17 cellular contexts compared by ENCODE assay signal in the genomic region with DNA sequence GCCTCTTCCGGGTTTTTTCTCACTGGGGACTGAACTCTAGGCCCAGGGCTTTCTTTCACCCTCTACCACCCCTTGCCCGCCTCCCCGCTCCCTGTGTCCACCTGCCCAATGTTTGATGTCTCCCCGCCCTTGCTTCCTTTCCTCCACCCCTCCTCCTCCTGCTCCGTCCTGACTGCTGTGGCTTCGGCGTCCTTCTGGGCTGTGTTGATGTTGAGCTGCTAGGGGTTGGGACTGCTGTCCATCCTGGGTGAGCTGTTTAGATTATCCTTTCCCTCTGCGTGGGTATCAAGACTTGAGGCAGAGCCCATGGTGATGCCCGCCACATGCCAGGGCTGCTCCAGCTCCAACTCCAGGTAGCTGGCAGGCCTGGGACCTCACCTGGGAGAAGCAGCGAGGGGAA.
DNase-seq lines count a peak whose midpoint lies in the region; ATAC-seq and TF ChIP-seq lines count a peak whose summit lies in the region.
"Had no signal": no experiment of that assay in that cellular context is flagged by ENCODE, and none has a peak within 500 bp of the region (broad histone marks: within the 10 kb centered on the region; RNA-seq: fewer than 3 reads in every experiment).

No MANE protein-coding gene starts in this region.

- CTCF ChIA-PET in PC-3 (lab: Charles Lee): no interaction called here

- no TSS peak for BruUV-seq in PC-3 (replicated peaks; lab: Mats Ljungman, UMichigan)

- TF ChIP-seq CTCF in right atrium auricular region (IDR thresholded peaks at IDR 0.05): no peak
- no peak for TF ChIP-seq CTCF in OCI-LY3 (IDR thresholded peaks at IDR 0.05; ENCODE audit: low read depth, low read length)
- no peak for TF ChIP-seq CTCF in nephron (IDR thresholded peaks at IDR 0.05; ENCODE audit: unreplicated experiment in 3 of 3)
- TF ChIP-seq CTCF in type B pancreatic cell (conservative IDR thresholded peaks at IDR 0.05): no peak
- no peak for TF ChIP-seq CTCF in PC-3 (conservative IDR thresholded peaks at IDR 0.05; ENCODE audit: low read depth, low read length)

- no peak for DNase-seq in right atrium auricular region (ENCODE audit: low spot score)
- DNase-seq in left ventricle myocardium superior: no peak
- DNase-seq in type B pancreatic cell (ENCODE audit: extremely low spot score, unreplicated experiment): no peak
- no peak for DNase-seq in NCI-H345 treated with DMSO at 0.1 percent for 48 hours (lab: John Stamatoyannopoulos, UW; ENCODE audit: unreplicated experiment)
- no peak for DNase-seq in PC-3
- no peak for DNase-seq in NCI-H1048 (lab: John Stamatoyannopoulos, UW)
- DNase-seq: Caco-2; CD4-positive, CD25-positive, alpha-beta regulatory T cell; NCI-H187 treated with DMSO at 0.1 percent for 48 hours; NCI-H446; NCI-H69; SHP77 treated with DMSO at 0.1 percent for 48 hours had no signal

- no peak overlapping the region for H3K4me3 ChIP-seq in right atrium auricular region
- no peak overlapping the region for H3K4me3 ChIP-seq in OCI-LY3 (ENCODE audit: low read length)
- no peak overlapping the region for H3K4me3 ChIP-seq in PC-3 (ENCODE audit: low read length)
- H3K4me3 ChIP-seq: HAP-1 had no signal

- POLR2A ChIA-PET in PC-3 (lab: Charles Lee; ENCODE audit: unreplicated experiment): no interaction called here

- H3K27me3 Mint-ChIP-seq in nephron (ENCODE audit: low read depth) (peaks cover 20% of the 10 kb centered on the region), type B pancreatic cell (no peaks in the 10 kb centered on the region)
- H3K27me3 Mint-ChIP-seq: CD4-positive, CD25-positive, alpha-beta regulatory T cell; IgD-negative memory B cell had no signal

- H3K4me2 ChIP-seq in OCI-LY3 (ENCODE audit: low read length): no peak overlapping the region
- no peak overlapping the region for H3K4me2 ChIP-seq in PC-3 (ENCODE audit: low read length)

- H3K9ac ChIP-seq in OCI-LY3 (ENCODE audit: low read length) (no peak overlapping the region), PC-3 (ENCODE audit: low read length) (no peak overlapping the region)

- ATAC-seq in left ventricle myocardium superior: no peak
- no peak for ATAC-seq in PC-3

- no peaks in the 10 kb centered on the region for H3K9me3 ChIP-seq in right atrium auricular region
- H3K9me3 ChIP-seq in OCI-LY3 (ENCODE audit: insufficient read depth, low read length): no peaks in the 10 kb centered on the region
- no peaks in the 10 kb centered on the region for H3K9me3 ChIP-seq in PC-3 (ENCODE audit: low read length)
- H3K9me3 ChIP-seq: Caco-2, HAP-1 had no signal

- H3K36me3 Mint-ChIP-seq in nephron (ENCODE audit: low read depth): peaks cover 45% of the 10 kb centered on the region
- peaks cover 32% of the 10 kb centered on the region for H3K36me3 Mint-ChIP-seq in type B pancreatic cell

- H2AFZ ChIP-seq in OCI-LY3 (ENCODE audit: low read depth, low read length): no peak overlapping the region
- H2AFZ ChIP-seq in PC-3 (ENCODE audit: low read length): no peak overlapping the region

- peaks cover 0 to 42% of the 10 kb centered on the region in 2 donors for H3K4me1 ChIP-seq in right atrium auricular region
- H3K4me1 ChIP-seq in OCI-LY3 (ENCODE audit: low read length): peaks cover 100% of the 10 kb centered on the region
- H3K4me1 ChIP-seq in PC-3 (ENCODE audit: insufficient read depth, low read length): 0 out of 2 replicates have a peak, but pooled peaks cover 7% of the 10 kb centered on the region
- H3K4me1 ChIP-seq: Caco-2, HAP-1 had no signal

- H3K27ac ChIP-seq in right atrium auricular region (peak overlapping the region; percentile 68 to 70), OCI-LY3 (ENCODE audit: low read length) (peak overlapping the region; percentile 99; the same call in 1 of the 2 replicates), PC-3 (ENCODE audit: low read length) (no peak overlapping the region)
- H3K27ac ChIP-seq: HL-60 had no signal

- H3K27ac Mint-ChIP-seq in nephron (peak overlapping the region; percentile 64 to 87 (median 87)), type B pancreatic cell (peak overlapping the region; percentile 61)
- H3K27ac Mint-ChIP-seq: CD4-positive, CD25-positive, alpha-beta regulatory T cell had no signal

- H3K4me1 Mint-ChIP-seq in nephron: peaks cover 33% of the 10 kb centered on the region
- peaks cover 29% of the 10 kb centered on the region for H3K4me1 Mint-ChIP-seq in type B pancreatic cell (ENCODE audit: unreplicated experiment)

- H3K79me2 ChIP-seq in OCI-LY3 (ENCODE audit: low read length) (no peaks in the 10 kb centered on the region; the same call in 1 of the 2 replicates), PC-3 (ENCODE audit: low read length) (no peaks in the 10 kb centered on the region)

- H3K4me3 Mint-ChIP-seq in nephron (no peak overlapping the region), type B pancreatic cell (no peak overlapping the region)

- H3K9me2 ChIP-seq in PC-3 (replicated peaks; ENCODE audit: low read length): no peaks in the 10 kb centered on the region

- no peaks in the 10 kb centered on the region for H3F3A ChIP-seq in PC-3 (ENCODE audit: low read length, unreplicated experiment)

- H3K9me3 Mint-ChIP-seq in nephron (no peaks in the 10 kb centered on the region), type B pancreatic cell (no peaks in the 10 kb centered on the region)
- H3K9me3 Mint-ChIP-seq: CD4-positive, CD25-positive, alpha-beta regulatory T cell; IgD-negative memory B cell had no signal

- H4K20me1 ChIP-seq in OCI-LY3 (ENCODE audit: insufficient read depth, low read length): no peaks in the 10 kb centered on the region
- H4K20me1 ChIP-seq in PC-3 (ENCODE audit: low read length): no peaks in the 10 kb centered on the region

- H3K36me3 ChIP-seq in right atrium auricular region (no peaks in the 10 kb centered on the region), OCI-LY3 (replicated peaks; ENCODE audit: low read depth, low read length) (peaks cover 24% of the 10 kb centered on the region), PC-3 (ENCODE audit: low read depth, low read length) (no peaks in the 10 kb centered on the region)
- H3K36me3 ChIP-seq: HAP-1 had no signal

- H3K27me3 ChIP-seq in right atrium auricular region (no peaks in the 10 kb centered on the region), OCI-LY3 (ENCODE audit: low read depth, low read length) (no peaks in the 10 kb centered on the region), PC-3 (ENCODE audit: low read length) (no peaks in the 10 kb centered on the region)

- intact Hi-C loops in left ventricle myocardium superior (cut with micrococcal nuclease) (no loop called here), PC-3 (cut with micrococcal nuclease) (no loop called here)
